ENCODE assay signal across 35 cellular contexts in genomic region chr3:71921036-71921435, GRCh38.
DNase-seq lines count a peak whose midpoint lies in the region; ATAC-seq, FAIRE-seq and TF ChIP-seq lines count a peak whose summit lies in the region.
"Had no signal": no experiment of that assay in that cellular context is flagged by ENCODE, and none has a peak within 500 bp of the region (broad histone marks: within the 10 kb centered on the region; RNA-seq: fewer than 3 reads in every experiment).

No MANE protein-coding gene starts in this region.

- ATAC-seq in HG02763 (IDR thresholded peaks at IDR 0.05; ENCODE audit: unreplicated experiment) (no peak), GM19351 (IDR thresholded peaks at IDR 0.05; ENCODE audit: unreplicated experiment) (no peak)
- ATAC-seq: A549; CD8-positive, alpha-beta T cell had no signal

- H2AK5ac ChIP-seq in H1 (ENCODE audit: low read depth, low read length), result no peak overlapping the region; the same call in 1 of the 2 replicates

- H4K5ac ChIP-seq in H1 (ENCODE audit: insufficient read length, low read depth, low read length), result no peak overlapping the region

- no peak overlapping the region for H3K4me3 ChIP-seq in H1 (ENCODE audit: extremely low read depth in 1 of 4, insufficient read depth in 2 of 4, low read depth in 3 of 4, low read length in 4 of 4)
- H3K4me3 ChIP-seq: A549; BLaER1; BLaER1 treated with 17β-estradiol and CSF1 and Interleukin-3, amounts not matched to agents 10 nM and 100 nM had no signal

- FAIRE-seq in H1 (lab: Jason Lieb, UNC), result no peak
- FAIRE-seq: A204.1, A549, D721Med had no signal

- H3K14ac ChIP-seq in H1 (ENCODE audit: insufficient read length), result no peak overlapping the region

- H3K4me1 ChIP-seq in H1 (replicated peaks in 1 of 4; ENCODE audit: control insufficient read depth in 3 of 4, insufficient read depth in 4 of 4, low read length in 3 of 4), result peaks cover 2 to 5% (median 3%) of the 10 kb centered on the region in 4 experiments; a peak in 4 of 7 replicates
- H3K4me1 ChIP-seq: A549, BE2C, BLaER1 had no signal

- H2AFZ ChIP-seq in H1 (ENCODE audit: low read length), result no peak overlapping the region

- H3K79me1 ChIP-seq in H1 (ENCODE audit: low read depth, low read length), result no peaks in the 10 kb centered on the region

- no peaks in the 10 kb centered on the region for H3K79me2 ChIP-seq in H1 (ENCODE audit: control insufficient read depth in 1 of 2, insufficient read depth in 2 of 2, low read length in 2 of 2)

- 89% methylated on average over 1 of the region's 1 CpG; no CpG with 5 or more reads in 1 of the 2 experiments for WGBS in H1 (ENCODE audit: extremely low coverage in 1 of 2, insufficient coverage in 1 of 2, insufficient read length in 1 of 2, insufficient replicate concordance in 2 of 2, low coverage in 1 of 2, low lambda C conversion rate in 2 of 2, missing lambda C conversion rate in 1 of 2), 2 experiments

- TF ChIP-seq POLR2A in H1 (IDR thresholded peaks at IDR 0.05; ENCODE audit: control extremely low read depth in 1 of 2, low read depth in 2 of 2, low read length in 2 of 2), result no peak

- no peak overlapping the region for H3K4me2 ChIP-seq in H1 (ENCODE audit: insufficient read depth in 1 of 2, low read depth in 2 of 2, low read length in 2 of 2)
- H3K4me2 ChIP-seq: A549; BLaER1; BLaER1 treated with 17β-estradiol and CSF1 and Interleukin-3, amounts not matched to agents 10 nM and 100 nM had no signal

- no peaks in the 10 kb centered on the region for H3K27me3 ChIP-seq in H1 (replicated peaks in 1 of 4; ENCODE audit: control insufficient read depth in 3 of 4, extremely low read depth in 1 of 4, insufficient read depth in 3 of 4, low read length in 3 of 4)
- H3K27me3 ChIP-seq: BE2C, BLaER1 had no signal

- no peak overlapping the region for H3K27ac ChIP-seq in H1 (ENCODE audit: low read depth, low read length)
- H3K27ac ChIP-seq: 22Rv1; A549; BLaER1; BLaER1 treated with 17β-estradiol and CSF1 and Interleukin-3, amounts not matched to agents 10 nM and 100 nM; C4-2B had no signal

- no peak overlapping the region for H2BK5ac ChIP-seq in H1 (ENCODE audit: low read depth, low read length)

- no peak for TF ChIP-seq CTCF in H1 (IDR thresholded peaks at IDR 0.05; ENCODE audit: control extremely low read depth in 1 of 3, insufficient read depth in 1 of 3, low read depth in 1 of 3, low read length in 3 of 3)

- TF ChIP-seq EP300 in H1 (IDR thresholded peaks at IDR 0.05; ENCODE audit: borderline replicate concordance in 1 of 2, low read depth in 2 of 2, low read length in 2 of 2), result no peak

- CTCF ChIA-PET in H1 (lab: Charles Lee; ENCODE audit: partially characterized antibody), result interaction anchor here (0.7 to 2.8 kb wide), 4 partner anchors 9 to 344 kb away, joined by 3 to 13 read pairs (median 4); no protein-coding TSS in a partner anchor

- no peak overlapping the region for H2BK12ac ChIP-seq in H1 (ENCODE audit: low read depth, low read length)

- no peak overlapping the region for H3K56ac ChIP-seq in H1 (replicated peaks; ENCODE audit: insufficient read length, low read depth, low read length)

- no peak overlapping the region for H3K9ac ChIP-seq in H1 (replicated peaks in 1 of 4; ENCODE audit: extremely low read depth in 1 of 4, low read depth in 3 of 4, low read length in 3 of 4)
- H3K9ac ChIP-seq: BLaER1; BLaER1 treated with 17β-estradiol and CSF1 and Interleukin-3, amounts not matched to agents 10 nM and 100 nM had no signal

- H3K23ac ChIP-seq in H1 (ENCODE audit: insufficient read length), result no peak overlapping the region

- no peaks in the 10 kb centered on the region for H3K9me3 ChIP-seq in H1 (ENCODE audit: insufficient read depth in 2 of 2, low read depth in 1 of 2, low read length in 1 of 2)
- H3K9me3 ChIP-seq: A549; BE2C; BLaER1; BLaER1 treated with 17β-estradiol and CSF1 and Interleukin-3, amounts not matched to agents 10 nM and 100 nM; Caco-2 had no signal

- H4K91ac ChIP-seq in H1 (replicated peaks; ENCODE audit: insufficient read length, low read length), result no peak overlapping the region

- no peak overlapping the region for H3K18ac ChIP-seq in H1 (ENCODE audit: extremely low read depth, low read length)

- H3K4ac ChIP-seq in H1 (replicated peaks; ENCODE audit: insufficient read length, low read depth, low read length), result no peak overlapping the region

- H4K20me1 ChIP-seq in H1 (replicated peaks in 1 of 2; ENCODE audit: control insufficient read depth in 1 of 2, insufficient read depth in 2 of 2, low read length in 2 of 2), result no peaks in the 10 kb centered on the region
- H4K20me1 ChIP-seq: BLaER1; BLaER1 treated with 17β-estradiol and CSF1 and Interleukin-3, amounts not matched to agents 10 nM and 100 nM had no signal

- H2BK120ac ChIP-seq in H1 (replicated peaks; ENCODE audit: low read depth, low read length), result no peak overlapping the region

- no peak for TF ChIP-seq RAD21 in H1 (IDR thresholded peaks at IDR 0.05 in 1 of 2, conservative IDR thresholded peaks at IDR 0.05 in 1 of 2; ENCODE audit: low read depth in 2 of 2, low read length in 2 of 2)

- in situ Hi-C loops in SK-MEL-5 (cut with HindIII; ENCODE audit: low pct_unique_long_range_greater_than_20kb, low sequenced_read_pairs), result no loop called here

- H2BK15ac ChIP-seq in H1 (ENCODE audit: low read length), result peak overlapping the region; percentile 53; the same call in 1 of the 2 replicates

- H2BK20ac ChIP-seq in H1 (ENCODE audit: low read length), result no peak overlapping the region

- POLR2A ChIA-PET in H1 (lab: Charles Lee; ENCODE audit: partially characterized antibody), result no interaction called here

- peak; percentile 57 for DNase-seq in COLO829 (ENCODE audit: low spot score)
- DNase-seq in SK-MEL-5 (ENCODE audit: low read depth, low spot score), result peak; percentile 39
- DNase-seq in H1 (ENCODE audit: low read depth in 1 of 2, low spot score in 2 of 2), result no peak
- DNase-seq in foreskin melanocyte, result peak; percentile 51
- no peak for DNase-seq in stimulated activated naive CD4-positive, alpha-beta T cell treated with Interleukin-2 at 50 U/mL for 16 hours (lab: John Stamatoyannopoulos, UW)
- DNase-seq in putamen (ENCODE audit: low spot score), result no peak
- DNase-seq: 8988T; ACHN; AML-193; BE2C; C1 segment of cervical spinal cord; Caco-2; Calu3; CD4-positive, alpha-beta memory T cell; CD4-positive, alpha-beta T cell; CD4-positive, CD25-positive, alpha-beta regulatory T cell; CD8-positive, alpha-beta memory T cell; CD8-positive, alpha-beta T cell; COR-L47; DMS 273 treated with DMSO at 0.1 percent for 48 hours; DMS153; DMS53; DMS79; DMS79 treated with DMSO at 0.1 percent for 48 hours; DND-41; EL had no signal

- no peak overlapping the region for H4K8ac ChIP-seq in H1 (ENCODE audit: extremely low read depth, insufficient read depth, low read length)

- H3K23me2 ChIP-seq in H1 (ENCODE audit: low read depth, low read length), result 0 out of 2 replicates have a peak, but pooled peaks cover 1% of the 10 kb centered on the region

- no peaks in the 10 kb centered on the region for H3K36me3 ChIP-seq in H1 (ENCODE audit: control insufficient read depth in 2 of 4, insufficient read depth in 4 of 4, low read length in 3 of 4)
- H3K36me3 ChIP-seq: BE2C; BLaER1; BLaER1 treated with 17β-estradiol and CSF1 and Interleukin-3, amounts not matched to agents 10 nM and 100 nM had no signal

TF ChIP-seq in H1, 55 proteins besides CTCF, POLR2A, EP300 and RAD21:
- TF ChIP-seq CBX8 (IDR thresholded peaks at IDR 0.05; ENCODE audit: borderline replicate concordance, low read depth, low read length), result no peak
- TF ChIP-seq KDM4A (IDR thresholded peaks at IDR 0.05; ENCODE audit: low read depth, low read length, severe bottlenecking), result no peak
- no peak for TF ChIP-seq CHD2 (IDR thresholded peaks at IDR 0.05; ENCODE audit: low read length)
- TF ChIP-seq BACH1 (IDR thresholded peaks at IDR 0.05; ENCODE audit: low read length), result no peak
- TF ChIP-seq SIX5 (IDR thresholded peaks at IDR 0.05; ENCODE audit: low read depth, low read length), result no peak
- TF ChIP-seq TBP (IDR thresholded peaks at IDR 0.05; ENCODE audit: low read depth, low read length), result no peak
- no peak for TF ChIP-seq GTF2F1 (IDR thresholded peaks at IDR 0.05; ENCODE audit: borderline replicate concordance, low read depth, low read length)
- TF ChIP-seq TAF1 (IDR thresholded peaks at IDR 0.05; ENCODE audit: low read depth, low read length), result no peak

Comparison
In these comparisons a context has a peak if more than half of its experiments do, and no peak if none do; other contexts are left out.
1. DNase-seq: peak in COLO829 (single experiment), SK-MEL-5 (single experiment) and foreskin melanocyte (single experiment); none in H1 (0 of 2), stimulated activated naive CD4-positive, alpha-beta T cell treated with Interleukin-2 at 50 U/mL for 16 hours (single experiment) and putamen (single experiment).